19 cellular contexts compared by ENCODE assay signal in genomic region chr12:96099986-96100385, GRCh38.
DNase-seq lines count a peak whose midpoint lies in the region; ATAC-seq, FAIRE-seq and TF ChIP-seq lines count a peak whose summit lies in the region.
"Had no signal": no experiment of that assay in that cellular context is flagged by ENCODE, and none has a peak within 500 bp of the region (broad histone marks: within the 10 kb centered on the region; RNA-seq: fewer than 3 reads in every experiment).

No MANE protein-coding gene starts in this region.

- H3K27me3 Mint-ChIP-seq in activated CD4-positive, alpha-beta memory T cell treated with anti-CD3 and anti-CD28 coated beads, Interleukin-2, amount 10 ng/mL, durations not matched to agents 7 days and 5 days: no peaks in the 10 kb centered on the region
- H3K27me3 Mint-ChIP-seq in activated CD4-positive, alpha-beta memory T cell treated with anti-CD3 and anti-CD28 coated beads for 36 hours: no peaks in the 10 kb centered on the region

- no peak for ATAC-seq in GM19035 (IDR thresholded peaks at IDR 0.05; ENCODE audit: unreplicated experiment)
- ATAC-seq: foreskin keratinocyte, left colon, sciatic nerve had no signal

- no peak overlapping the region for H3K4me3 ChIP-seq in endothelial cell of umbilical vein (replicated peaks in 1 of 3; ENCODE audit: insufficient read depth in 1 of 3, low read depth in 1 of 3, low read length in 3 of 3)
- H3K4me3 ChIP-seq in thyroid gland (replicated peaks in 1 of 3): no peak overlapping the region
- H3K4me3 ChIP-seq: uterus had no signal

- POLR2A ChIA-PET in activated CD4-positive, alpha-beta memory T cell treated with anti-CD3 and anti-CD28 coated beads, Interleukin-2, amount 10 ng/mL, durations not matched to agents 7 days and 5 days (lab: Charles Lee): interaction anchor here (1.6 kb wide), 1 partner anchor 301 kb away, joined by 5 read pairs; the partner anchor contains the start of gene CDK17
- POLR2A ChIA-PET in activated CD4-positive, alpha-beta memory T cell treated with anti-CD3 and anti-CD28 coated beads for 36 hours (lab: Charles Lee): interaction anchor here (0.9 kb wide), 1 partner anchor 279 kb away, joined by 3 read pairs; no protein-coding TSS in a partner anchor
- POLR2A ChIA-PET in endothelial cell of umbilical vein (lab: Charles Lee): interaction anchor here (0.6 kb wide), 1 partner anchor 41 kb away, joined by 3 read pairs; no protein-coding TSS in a partner anchor

- no peaks in the 10 kb centered on the region for H3K36me3 Mint-ChIP-seq in activated CD4-positive, alpha-beta memory T cell treated with anti-CD3 and anti-CD28 coated beads, Interleukin-2, amount 10 ng/mL, durations not matched to agents 7 days and 5 days (ENCODE audit: low read depth)
- H3K36me3 Mint-ChIP-seq in activated CD4-positive, alpha-beta memory T cell treated with anti-CD3 and anti-CD28 coated beads for 36 hours: no peaks in the 10 kb centered on the region

- CTCF ChIA-PET in activated CD4-positive, alpha-beta memory T cell treated with anti-CD3 and anti-CD28 coated beads, Interleukin-2, amount 10 ng/mL, durations not matched to agents 7 days and 5 days (lab: Charles Lee): interaction anchor here (0.6 to 1.3 kb wide), 7 partner anchors 36 to 424 kb away, joined by 3 to 9 read pairs (median 3); no protein-coding TSS in a partner anchor
- CTCF ChIA-PET in activated CD4-positive, alpha-beta memory T cell treated with anti-CD3 and anti-CD28 coated beads for 36 hours (lab: Charles Lee): interaction anchor here (0.6 kb wide), 1 partner anchor 115 kb away, joined by 3 read pairs; no protein-coding TSS in a partner anchor
- CTCF ChIA-PET in endothelial cell of umbilical vein (lab: Charles Lee): no interaction called here

- intact Hi-C loops in activated CD4-positive, alpha-beta memory T cell treated with anti-CD3 and anti-CD28 coated beads for 36 hours (cut with micrococcal nuclease): no loop called here
- intact Hi-C loops in endothelial cell of umbilical vein (cut with micrococcal nuclease): loop anchor here (2.0 kb wide), 1 partner anchor 21 kb away; no protein-coding TSS in a partner anchor
- intact Hi-C loops in thyroid gland (cut with DNase I): no loop called here

- no peaks in the 10 kb centered on the region for H3K9me3 Mint-ChIP-seq in activated CD4-positive, alpha-beta memory T cell treated with anti-CD3 and anti-CD28 coated beads, Interleukin-2, amount 10 ng/mL, durations not matched to agents 7 days and 5 days
- no peaks in the 10 kb centered on the region for H3K9me3 Mint-ChIP-seq in activated CD4-positive, alpha-beta memory T cell treated with anti-CD3 and anti-CD28 coated beads for 36 hours
- H3K9me3 Mint-ChIP-seq: activated T-helper 2 cell treated with anti-CD3 and anti-CD28 coated beads, Interferon-gamma antibody, Interleukin-2, Interleukin-4, amounts not matched to agents 10 μg/mL and 5 μg/mL and 100 μg/mL, durations not matched to agents 14 hours and 24 hours and 36 hours had no signal

- H3K9me3 ChIP-seq in endothelial cell of umbilical vein (replicated peaks; ENCODE audit: control insufficient read depth, insufficient read depth, low read length) (no peaks in the 10 kb centered on the region), thyroid gland (no peaks in the 10 kb centered on the region)
- H3K9me3 ChIP-seq: uterus had no signal

- WGBS in thyroid gland, 2 donors: 84 to 86% methylated on average over 7 of the region's 7 CpGs

- no peaks in the 10 kb centered on the region for H4K20me1 ChIP-seq in endothelial cell of umbilical vein (replicated peaks; ENCODE audit: control insufficient read depth, extremely low read depth, insufficient read depth, low read length)

- TF ChIP-seq CTCF in endothelial cell of umbilical vein (IDR thresholded peaks at IDR 0.05; ENCODE audit: extremely low read depth in 1 of 2, insufficient read depth in 1 of 2, low read depth in 1 of 2, low read length in 2 of 2): no peak
- no peak for TF ChIP-seq CTCF in thyroid gland (IDR thresholded peaks at IDR 0.05)

- peak; percentile 26 for FAIRE-seq in endothelial cell of umbilical vein (lab: Jason Lieb, UNC)
- FAIRE-seq: TTC549 had no signal

- H3K36me3 ChIP-seq in endothelial cell of umbilical vein (ENCODE audit: control insufficient read depth in 2 of 2, extremely low read depth in 1 of 2, insufficient read depth in 2 of 2, low read length in 2 of 2) (no peaks in the 10 kb centered on the region), thyroid gland (no peaks in the 10 kb centered on the region)
- H3K36me3 ChIP-seq: uterus had no signal

- TF ChIP-seq POLR2A in endothelial cell of umbilical vein (IDR thresholded peaks at IDR 0.05; ENCODE audit: low read depth, low read length) (no peak), thyroid gland (IDR thresholded peaks at IDR 0.05) (no peak)

- H3K27ac ChIP-seq in endothelial cell of umbilical vein (ENCODE audit: insufficient read depth, low read depth, low read length) (no peak overlapping the region), thyroid gland (no peak overlapping the region)
- H3K27ac ChIP-seq: foreskin keratinocyte, uterus had no signal

- peaks cover 21% of the 10 kb centered on the region for H3K4me1 ChIP-seq in endothelial cell of umbilical vein (ENCODE audit: control insufficient read depth, extremely low read depth, insufficient read depth, low read length)
- no peaks in the 10 kb centered on the region for H3K4me1 ChIP-seq in thyroid gland
- H3K4me1 ChIP-seq: foreskin keratinocyte, uterus had no signal

- H3K4me1 Mint-ChIP-seq in activated CD4-positive, alpha-beta memory T cell treated with anti-CD3 and anti-CD28 coated beads, Interleukin-2, amount 10 ng/mL, durations not matched to agents 7 days and 5 days: peaks cover 21% of the 10 kb centered on the region
- peaks cover 8% of the 10 kb centered on the region for H3K4me1 Mint-ChIP-seq in activated CD4-positive, alpha-beta memory T cell treated with anti-CD3 and anti-CD28 coated beads for 36 hours (ENCODE audit: low read depth)

- no TSS peak for BruUV-seq in endothelial cell of umbilical vein (replicated peaks; lab: Mats Ljungman, UMichigan)

- H2AFZ ChIP-seq in endothelial cell of umbilical vein (ENCODE audit: low read depth, low read length): no peak overlapping the region

- no peak overlapping the region for H3K4me3 Mint-ChIP-seq in activated CD4-positive, alpha-beta memory T cell treated with anti-CD3 and anti-CD28 coated beads, Interleukin-2, amount 10 ng/mL, durations not matched to agents 7 days and 5 days
- no peak overlapping the region for H3K4me3 Mint-ChIP-seq in activated CD4-positive, alpha-beta memory T cell treated with anti-CD3 and anti-CD28 coated beads for 36 hours

- no peaks in the 10 kb centered on the region for H3K9me1 ChIP-seq in endothelial cell of umbilical vein (replicated peaks; ENCODE audit: control insufficient read depth, extremely low read depth, insufficient read depth, low read length)

- H3K9ac ChIP-seq in endothelial cell of umbilical vein (replicated peaks; ENCODE audit: extremely low read depth, insufficient read depth, low read length): no peak overlapping the region

- H3K79me2 ChIP-seq in endothelial cell of umbilical vein (ENCODE audit: control insufficient read depth, insufficient read depth, low read length): no peaks in the 10 kb centered on the region

- peak; percentile 42 for DNase-seq in activated CD4-positive, alpha-beta memory T cell treated with anti-CD3 and anti-CD28 coated beads, Interleukin-2, amount 10 ng/mL, durations not matched to agents 7 days and 5 days
- DNase-seq in activated CD4-positive, alpha-beta memory T cell treated with anti-CD3 and anti-CD28 coated beads for 36 hours: no peak
- DNase-seq in CD1c-positive myeloid dendritic cell (ENCODE audit: extremely low spot score) (peak; percentile 18), NCI-H69 (lab: John Stamatoyannopoulos, UW) (peak; percentile 20), endothelial cell of umbilical vein (ENCODE audit: low read depth, low spot score) (peak; percentile 61), thyroid gland (no peak), nucleus accumbens (lab: John Stamatoyannopoulos, UW) (no peak)
- DNase-seq: activated CD8-positive, alpha-beta memory T cell treated with anti-CD3 and anti-CD28 coated beads for 24 hours; EL; foreskin keratinocyte; left colon; NCI-H1048; NCI-H2081; NCI-H524 treated with DMSO at 0.1 percent for 48 hours; uterus had no signal

- peak overlapping the region; percentile 36 for H3K27ac Mint-ChIP-seq in activated CD4-positive, alpha-beta memory T cell treated with anti-CD3 and anti-CD28 coated beads, Interleukin-2, amount 10 ng/mL, durations not matched to agents 7 days and 5 days
- no peak overlapping the region for H3K27ac Mint-ChIP-seq in activated CD4-positive, alpha-beta memory T cell treated with anti-CD3 and anti-CD28 coated beads for 36 hours
- H3K27ac Mint-ChIP-seq: activated T-helper 2 cell treated with anti-CD3 and anti-CD28 coated beads, Interferon-gamma antibody, Interleukin-2, Interleukin-4, amounts not matched to agents 10 μg/mL and 5 μg/mL and 100 μg/mL, durations not matched to agents 14 hours and 24 hours and 36 hours had no signal

- no peak overlapping the region for H3K4me2 ChIP-seq in endothelial cell of umbilical vein (ENCODE audit: insufficient read depth, low read length)

- dilution Hi-C loops in endothelial cell of umbilical vein (cut with MboI; ENCODE audit: extremely low pct_ligation_motif_present, low sequenced_read_pairs): no loop called here

- H3K27me3 ChIP-seq in endothelial cell of umbilical vein (ENCODE audit: control insufficient read depth in 2 of 2, insufficient read depth in 2 of 2, low read length in 2 of 2): no peaks in the 10 kb centered on the region
- no peaks in the 10 kb centered on the region for H3K27me3 ChIP-seq in thyroid gland
- H3K27me3 ChIP-seq: foreskin keratinocyte, uterus had no signal

TF ChIP-seq in endothelial cell of umbilical vein, 7 proteins besides CTCF, POLR2A, EP300 and RAD21:
- TF ChIP-seq POLR2AphosphoS5 (IDR thresholded peaks at IDR 0.05; ENCODE audit: insufficient read depth, low read depth, low read length) (no peak), GATA2 (IDR thresholded peaks at IDR 0.05; ENCODE audit: insufficient read depth, insufficient read length, low read depth, low read length) (no peak), FOS (IDR thresholded peaks at IDR 0.05; ENCODE audit: borderline replicate concordance, insufficient read depth, low read length) (no peak), MYC (IDR thresholded peaks at IDR 0.05; ENCODE audit: low read depth, low read length) (no peak), EZH2 (IDR thresholded peaks at IDR 0.05; ENCODE audit: borderline replicate concordance, low read depth, low read length, severe bottlenecking) (no peak), MAX (IDR thresholded peaks at IDR 0.05; ENCODE audit: insufficient read depth, insufficient read length) (no peak)

Comparison
In these comparisons a context has a peak if more than half of its experiments do, and no peak if none do; other contexts are left out.
1. DNase-seq: peak in activated CD4-positive, alpha-beta memory T cell treated with anti-CD3 and anti-CD28 coated beads, Interleukin-2, amount 10 ng/mL, durations not matched to agents 7 days and 5 days (single experiment), CD1c-positive myeloid dendritic cell (single experiment), NCI-H69 (single experiment) and endothelial cell of umbilical vein (single experiment); none in activated CD4-positive, alpha-beta memory T cell treated with anti-CD3 and anti-CD28 coated beads for 36 hours (single experiment), thyroid gland (0 of 2) and nucleus accumbens (0 of 56).